ENCODE assay signal across 8 cellular contexts in the genomic region with DNA sequence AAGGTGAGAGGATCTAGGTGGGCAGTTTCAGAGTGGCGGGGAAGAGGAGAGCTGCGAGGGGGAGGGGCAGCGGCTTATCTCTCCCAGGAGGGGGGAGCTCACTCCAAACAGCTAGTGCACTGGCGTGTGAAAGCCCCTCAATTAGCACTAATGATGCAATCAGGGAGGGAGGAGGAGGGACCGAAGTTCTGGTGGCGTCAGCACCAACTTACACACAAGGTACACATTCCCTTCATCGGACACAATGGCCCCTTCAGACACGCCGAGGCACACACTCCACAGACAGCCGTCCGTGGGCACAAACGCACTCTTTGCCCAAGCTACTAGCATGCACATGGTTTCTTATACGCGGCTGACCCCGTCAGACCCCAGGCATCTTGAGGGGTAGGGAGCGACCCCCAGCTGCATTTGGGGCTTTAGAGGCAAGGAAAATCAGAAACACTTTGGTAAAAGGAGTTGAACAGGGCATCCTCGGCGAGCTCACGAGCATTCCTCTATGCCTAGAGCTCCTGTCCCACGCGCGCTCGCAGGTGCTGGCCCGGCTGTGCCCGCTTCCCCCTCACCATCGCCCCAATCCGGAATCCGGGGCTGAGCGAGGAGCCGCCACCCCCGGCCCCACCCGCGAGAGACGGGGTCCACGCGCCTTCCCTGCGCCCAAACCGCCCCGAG. TPM values are rescaled to one million over a fixed set of nuclear protein-coding genes. Genes with fewer than 3 reads are reported as not detected.
DNase-seq lines count a peak whose midpoint lies in the region; ATAC-seq and TF ChIP-seq lines count a peak whose summit lies in the region.

No MANE protein-coding gene starts in this region.

- no peak for TF ChIP-seq EP300 in gastroesophageal sphincter (IDR thresholded peaks at IDR 0.05)

- H3K36me3 ChIP-seq in A673 (ENCODE audit: insufficient read depth, low read length, poor library complexity, severe bottlenecking): no peaks in the 10 kb centered on the region
- no peaks in the 10 kb centered on the region for H3K36me3 ChIP-seq in gastroesophageal sphincter
- H3K36me3 ChIP-seq in prostate gland: no peaks in the 10 kb centered on the region

- TF ChIP-seq POLR2A in gastroesophageal sphincter (IDR thresholded peaks at IDR 0.05): peak in 1 of 2 donors; percentile 10
- TF ChIP-seq POLR2A in prostate gland (IDR thresholded peaks at IDR 0.05): no peak

- H3K4me3 ChIP-seq in A673 (ENCODE audit: low read depth, low read length, poor library complexity, severe bottlenecking): peak overlapping the region; percentile 84
- H3K4me3 ChIP-seq in gastroesophageal sphincter: peak overlapping the region; percentile 79 to 82
- peak overlapping the region; percentile 51 to 53 for H3K4me3 ChIP-seq in prostate gland

- DNase-seq in A673 (ENCODE audit: low spot score) (peak; percentile 87), T-helper 17 cell (no peak), prostate gland (ENCODE audit: low spot score) (no peak), GM10248 (ENCODE audit: extremely low spot score) (no peak), hypothalamus (lab: John Stamatoyannopoulos, UW) (no peak)

- H3K36me3 Mint-ChIP-seq in T-helper 17 cell (ENCODE audit: low read depth): peaks cover 4% of the 10 kb centered on the region

- 0% methylated on average over 3 of the region's 39 CpGs; no CpG with 5 or more reads in 1 of the 2 donors for WGBS in gastroesophageal sphincter (ENCODE audit: low coverage in 1 of 2), 2 donors
- WGBS in prostate gland: 9% methylated on average over 34 of the region's 39 CpGs

- no peak overlapping the region for H3K27ac Mint-ChIP-seq in T-helper 17 cell

- peak; percentile 3 for ATAC-seq in GM21576 (IDR thresholded peaks at IDR 0.05; ENCODE audit: unreplicated experiment)
- ATAC-seq in T-helper 17 cell: peak; percentile 47
- no peak for ATAC-seq in gastroesophageal sphincter
- ATAC-seq in GM21360 (IDR thresholded peaks at IDR 0.05; ENCODE audit: unreplicated experiment): no peak

- POLR2A ChIA-PET in A673 (lab: Charles Lee; ENCODE audit: low non-redundant PET): no interaction called here
- POLR2A ChIA-PET in GM10248 (lab: Yijun Ruan, JAX): no interaction called here

- no peaks in the 10 kb centered on the region for H3K9me3 ChIP-seq in A673 (ENCODE audit: low read depth, low read length, poor library complexity, severe bottlenecking)
- no peaks in the 10 kb centered on the region for H3K9me3 ChIP-seq in T-helper 17 cell (ENCODE audit: control insufficient read depth, low read length, poor library complexity, severe bottlenecking)
- H3K9me3 ChIP-seq in gastroesophageal sphincter: no peaks in the 10 kb centered on the region
- H3K9me3 ChIP-seq in prostate gland: no peaks in the 10 kb centered on the region

- CTCF ChIA-PET in A673 (lab: Charles Lee) (interaction anchor here (1.2 kb wide), 1 partner anchor 177 kb away, joined by 5 read pairs; no protein-coding TSS in a partner anchor), GM10248 (lab: Yijun Ruan, JAX) (interaction anchor here (0.9 to 1.6 kb wide), 5 partner anchors 14 to 206 kb away, joined by 3 to 4 read pairs (median 3); no protein-coding TSS in a partner anchor)

- peak overlapping the region; percentile 95 for H3K27ac ChIP-seq in A673 (ENCODE audit: low read depth, low read length, poor library complexity, severe bottlenecking)
- peak overlapping the region; percentile 74 to 97 (median 88) for H3K27ac ChIP-seq in gastroesophageal sphincter
- peak overlapping the region; percentile 55 to 73 for H3K27ac ChIP-seq in prostate gland

- no TSS peak for BruUV-seq in A673 (replicated peaks; lab: Mats Ljungman, UMichigan)

- H3K27me3 ChIP-seq in A673 (replicated peaks; ENCODE audit: insufficient read depth, low read depth, low read length, poor library complexity) (no peaks in the 10 kb centered on the region), gastroesophageal sphincter (no peaks in the 10 kb centered on the region), prostate gland (replicated peaks; ENCODE audit: insufficient read depth) (no peaks in the 10 kb centered on the region)

- peaks cover 54% of the 10 kb centered on the region for H3K27me3 Mint-ChIP-seq in T-helper 17 cell

- H3K4me1 Mint-ChIP-seq in T-helper 17 cell: peaks cover 9% of the 10 kb centered on the region

- H3K4me1 ChIP-seq in A673 (ENCODE audit: insufficient read depth, low read length, poor library complexity, severe bottlenecking) (peaks cover 34% of the 10 kb centered on the region), gastroesophageal sphincter (peaks cover 0 to 51% (median 14%) of the 10 kb centered on the region in 3 donors), prostate gland (replicated peaks) (no peaks in the 10 kb centered on the region)

- TF ChIP-seq CTCF in A673 (conservative IDR thresholded peaks at IDR 0.05; ENCODE audit: low read depth, low read length): no peak
- no peak for TF ChIP-seq CTCF in gastroesophageal sphincter (IDR thresholded peaks at IDR 0.05)
- no peak for TF ChIP-seq CTCF in prostate gland (IDR thresholded peaks at IDR 0.05)
- TF ChIP-seq CTCF in GM10248 (IDR thresholded peaks at IDR 0.05; ENCODE audit: control extremely low read depth, extremely low read depth, low read depth, missing control alignments): no peak

- H3K4me3 Mint-ChIP-seq in T-helper 17 cell: peak overlapping the region; percentile 79

- intact Hi-C loops in A673 (cut with micrococcal nuclease; ENCODE audit: unreplicated experiment) (loop anchor here (1.0 to 5.0 kb wide), 3 partner anchors 19 to 105 kb away; no protein-coding TSS in a partner anchor), prostate gland (cut with DNase I) (loop anchor here (5.0 to 10.0 kb wide), 3 partner anchors 40 to 112 kb away; no protein-coding TSS in a partner anchor)

RNA-seq across cellular contexts. Expression of a gene that starts 0.9 kb away (rescaled TPM):
- 77.5 and 82.2 TPM in 2 replicates for total RNA-seq in A673 (2021)
- 1 to 10 TPM in 1 of 2 donors, under 1 TPM in 1; 0.87 to 1.2 TPM for total RNA-seq in T-helper 17 cell
- 100 to 1,000 TPM in 3 of 4 donors, 10 to 100 TPM in 1; 89.0 to 277 (median 194) TPM for total RNA-seq in gastroesophageal sphincter
- total RNA-seq in prostate gland: 10 to 100 TPM; 11.1 to 61.4 TPM

Comparison
In these comparisons a context has a peak if more than half of its experiments do, and no peak if none do; other contexts are left out.
1. ATAC-seq: peak in GM21576 (single experiment) and T-helper 17 cell (single experiment); none in gastroesophageal sphincter (single experiment) and GM21360 (single experiment).
2. RNA of a gene that starts 0.9 kb away (total RNA-seq): 89.0 to 277 TPM in gastroesophageal sphincter, 77.5 to 82.2 TPM in A673 and 11.1 to 61.4 TPM in prostate gland; 0.87 to 1.2 TPM in T-helper 17 cell; every median in the first group is over 4 times any median in the second.
3. Peak in every context shown above with its lines, with median percentiles within 50 percentile points of each other: H3K27ac ChIP-seq and H3K4me3 ChIP-seq.